In the genomic region with DNA sequence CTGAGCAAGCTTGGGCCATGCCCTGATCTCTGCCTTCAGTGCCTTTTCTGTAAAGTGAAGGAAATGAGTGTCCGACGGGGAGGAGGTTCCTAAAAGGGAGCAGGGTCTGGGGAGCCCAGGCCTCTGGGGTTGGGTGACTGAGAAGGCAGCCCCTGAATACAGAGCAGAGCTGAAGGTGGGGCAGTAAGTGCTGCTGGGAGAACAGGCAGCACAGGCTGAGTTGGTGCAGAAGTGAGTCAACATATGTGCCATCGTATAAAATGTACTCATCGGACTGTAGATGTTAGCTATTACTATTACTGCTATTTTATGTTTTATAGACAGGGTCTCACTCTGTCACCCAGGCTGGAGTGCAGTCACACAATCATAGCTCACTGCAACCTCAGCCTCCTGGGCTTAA, we compare ENCODE assay signal across 26 cellular contexts. TPM values are rescaled to one million over a fixed set of nuclear protein-coding genes. Genes with fewer than 3 reads are reported as not detected.
A peak's percentile ranks its signal among the peaks of the same experiment; 100 is the strongest.
DNase-seq lines count a peak whose midpoint lies in the region; ATAC-seq and TF ChIP-seq lines count a peak whose summit lies in the region.
"Had no signal": no experiment of that assay in that cellular context is flagged by ENCODE, and none has a peak within 500 bp of the region (broad histone marks: within the 10 kb centered on the region; RNA-seq: fewer than 3 reads in every experiment).

No MANE protein-coding gene starts in this region.

- peaks cover 37% of the 10 kb centered on the region for H3K27me3 ChIP-seq in SK-N-SH (ENCODE audit: insufficient read depth)
- H3K27me3 ChIP-seq in IMR-90 (ENCODE audit: control insufficient read depth, insufficient read depth, low read length), result peaks cover 27% of the 10 kb centered on the region
- H3K27me3 ChIP-seq in osteoblast (ENCODE audit: insufficient read depth, low read length), result peaks cover 19% of the 10 kb centered on the region

- dilution Hi-C loops in IMR-90 (cut with HindIII; ENCODE audit: low sequenced_read_pairs, unreplicated experiment), result no loop called here

- H4K20me1 ChIP-seq in SK-N-SH (ENCODE audit: insufficient read depth) (no peaks in the 10 kb centered on the region), IMR-90 (ENCODE audit: insufficient read depth, low read length) (no peaks in the 10 kb centered on the region), osteoblast (ENCODE audit: insufficient read depth, low read length) (no peaks in the 10 kb centered on the region)

- H3K36me3 ChIP-seq in SK-N-SH (replicated peaks in 1 of 2; ENCODE audit: control insufficient read depth in 1 of 2, insufficient read depth in 2 of 2, low read length in 1 of 2) (peaks cover 2 to 8% of the 10 kb centered on the region in 2 experiments), IMR-90 (ENCODE audit: control insufficient read depth, insufficient read depth, low read length) (peaks cover 13% of the 10 kb centered on the region; the same call in 1 of the 2 replicates), osteoblast (ENCODE audit: insufficient read depth, low read length) (peaks cover 4% of the 10 kb centered on the region)

- no peak for TF ChIP-seq POLR2A in IMR-90 (IDR thresholded peaks at IDR 0.05; ENCODE audit: low read depth, low read length)

- no peak overlapping the region for H2AK5ac ChIP-seq in IMR-90 (ENCODE audit: low read depth, low read length)

- intact Hi-C loops in IMR-90 (cut with micrococcal nuclease), result no loop called here
- intact Hi-C loops in dendritic cell treated with granulocyte-macrophage colony-stimulating factor and Interleukin-4, amounts not matched to agents 40 ng/mL and 50 ng/mL, for 4 days (cut with micrococcal nuclease), result loop anchor here (5.0 kb wide), 2 partner anchors 36 to 66 kb away; a partner anchor contains a TSS

- DNase-seq in SK-N-SH, result no peak
- DNase-seq in IMR-90, result no peak
- DNase-seq in osteoblast (ENCODE audit: insufficient read length, low spot score, missing footprints), result peak; percentile 79
- DNase-seq in DMS 273 (lab: John Stamatoyannopoulos, UW; ENCODE audit: unreplicated experiment), result no peak
- DNase-seq in NCI-H2171 (lab: John Stamatoyannopoulos, UW), result no peak
- DNase-seq: activated CD4-positive, alpha-beta memory T cell treated with anti-CD3 and anti-CD28 coated beads for 36 hours; activated gamma-delta T cell treated with Interleukin-2 at 50 U/mL for 16 hours; activated T-cell treated with anti-CD3 and anti-CD28 coated beads for 4 hours; central memory CD4-positive, alpha-beta T cell; NCI-H1417; NCI-H510A treated with DMSO at 0.1 percent for 48 hours; NK-92 treated with Interleukin-12 subunit alpha and Interleukin-12 subunit beta, amount 100 ng/mL, for 24 hours; stimulated activated CD4-positive, alpha-beta T cell treated with anti-CD3 and anti-CD28 coated beads, Interleukin-4, amount 100 ng/mL, for 4 hours; stomach; transverse colon had no signal

- TF ChIP-seq RAD21 in SK-N-SH (IDR thresholded peaks at IDR 0.05; ENCODE audit: low read length) (no peak), IMR-90 (IDR thresholded peaks at IDR 0.05; ENCODE audit: low read length) (no peak)

- POLR2A ChIA-PET in SK-N-SH (lab: Yijun Ruan, JAX) (interaction anchor here (1.5 kb wide), 1 partner anchor 11 kb away, joined by 3 read pairs; no protein-coding TSS in a partner anchor), IMR-90 (lab: Charles Lee; ENCODE audit: unreplicated experiment) (no interaction called here)

- no peak overlapping the region for H3K4me2 ChIP-seq in SK-N-SH
- H3K4me2 ChIP-seq in IMR-90 (ENCODE audit: low read depth, low read length), result no peak overlapping the region
- no peak overlapping the region for H3K4me2 ChIP-seq in osteoblast (ENCODE audit: insufficient read depth, low read length)

- H2BK5ac ChIP-seq in IMR-90 (ENCODE audit: low read depth, low read length, poor library complexity, severe bottlenecking), result no peak overlapping the region

- no peak for TF ChIP-seq EP300 in SK-N-SH (IDR thresholded peaks at IDR 0.05; ENCODE audit: borderline replicate concordance in 1 of 2, low read depth in 1 of 2, low read length in 1 of 2)

- H3K27ac ChIP-seq in SK-N-SH (ENCODE audit: low read depth in 2 of 2, low read length in 1 of 2) (no peak overlapping the region), IMR-90 (ENCODE audit: insufficient read depth, low read length) (no peak overlapping the region), osteoblast (ENCODE audit: low read depth, low read length) (no peak overlapping the region)
- H3K27ac ChIP-seq: 22Rv1, esophagus muscularis mucosa, gastroesophageal sphincter, stomach, transverse colon had no signal

- H3K79me1 ChIP-seq in IMR-90 (ENCODE audit: low read depth in 1 of 2, low read length in 2 of 2), result no peaks in the 10 kb centered on the region

- no peak overlapping the region for H3K4ac ChIP-seq in IMR-90 (ENCODE audit: low read depth, low read length)

- H3K4me1 ChIP-seq in SK-N-SH (ENCODE audit: control insufficient read depth in 1 of 2, insufficient read depth in 2 of 2, low read depth in 1 of 2, low read length in 1 of 2) (no peaks in the 10 kb centered on the region), IMR-90 (ENCODE audit: control insufficient read depth, insufficient read depth, low read length) (no peaks in the 10 kb centered on the region), osteoblast (ENCODE audit: insufficient read depth, low read length) (no peaks in the 10 kb centered on the region)
- H3K4me1 ChIP-seq: transverse colon had no signal

- H3K4me3 Mint-ChIP-seq in dendritic cell treated with granulocyte-macrophage colony-stimulating factor and Interleukin-4, amounts not matched to agents 40 ng/mL and 50 ng/mL, for 4 days, result no peak overlapping the region
- H3K4me3 Mint-ChIP-seq in activated T-helper 17 cell treated with anti-CD3 and anti-CD28 coated beads, Interleukin-2, amount 50 U/mL, for 72 hours, result no peak overlapping the region
- H3K4me3 Mint-ChIP-seq: activated CD4-positive, alpha-beta memory T cell treated with anti-CD3 and anti-CD28 coated beads for 36 hours; T-helper 2 cell treated with Interferon-gamma antibody and Interleukin-4, amounts not matched to agents 5 μg/mL and 100 μg/mL, for 36 hours had no signal

- peak overlapping the region; percentile 87 for H3K27ac Mint-ChIP-seq in dendritic cell treated with granulocyte-macrophage colony-stimulating factor and Interleukin-4, amounts not matched to agents 40 ng/mL and 50 ng/mL, for 4 days
- no peak overlapping the region for H3K27ac Mint-ChIP-seq in activated T-helper 17 cell treated with anti-CD3 and anti-CD28 coated beads, Interleukin-2, amount 50 U/mL, for 72 hours
- H3K27ac Mint-ChIP-seq: activated CD4-positive, alpha-beta memory T cell treated with anti-CD3 and anti-CD28 coated beads for 36 hours; T-helper 2 cell treated with Interferon-gamma antibody and Interleukin-4, amounts not matched to agents 5 μg/mL and 100 μg/mL, for 36 hours had no signal

- H2BK20ac ChIP-seq in IMR-90 (ENCODE audit: low read depth, low read length), result no peak overlapping the region

- TF ChIP-seq CTCF in SK-N-SH (IDR thresholded peaks at IDR 0.05) (no peak), IMR-90 (conservative IDR thresholded peaks at IDR 0.05; ENCODE audit: low read depth, low read length) (no peak), osteoblast (IDR thresholded peaks at IDR 0.05; ENCODE audit: extremely low read depth, low read depth, low read length) (no peak)

- H3K27me3 Mint-ChIP-seq in dendritic cell treated with granulocyte-macrophage colony-stimulating factor and Interleukin-4, amounts not matched to agents 40 ng/mL and 50 ng/mL, for 4 days, result peaks cover 24% of the 10 kb centered on the region
- peaks cover 4% of the 10 kb centered on the region for H3K27me3 Mint-ChIP-seq in activated T-helper 17 cell treated with anti-CD3 and anti-CD28 coated beads, Interleukin-2, amount 50 U/mL, for 72 hours

- no peak overlapping the region for H2BK15ac ChIP-seq in IMR-90 (ENCODE audit: low read depth, low read length)

- CTCF ChIA-PET in SK-N-SH (lab: Yijun Ruan, JAX), result interaction anchor here (1.5 to 4.3 kb wide), 3 partner anchors 8 to 72 kb away, joined by 3 to 38 read pairs (median 4); a partner anchor contains a TSS
- CTCF ChIA-PET in IMR-90 (lab: Yijun Ruan, JAX), result interaction anchor here (1.3 kb wide), 1 partner anchor 14 kb away, joined by 3 read pairs; no protein-coding TSS in a partner anchor

- no peak overlapping the region for H3K18ac ChIP-seq in IMR-90 (ENCODE audit: low read depth, low read length)

- H2AFZ ChIP-seq in SK-N-SH (ENCODE audit: low read depth), result no peak overlapping the region
- H2AFZ ChIP-seq in IMR-90 (replicated peaks; ENCODE audit: low read length, poor library complexity), result no peak overlapping the region
- H2AFZ ChIP-seq in osteoblast (ENCODE audit: low read length), result no peak overlapping the region

- in situ Hi-C loops in IMR-90 (cut with MboI; ENCODE audit: low sequenced_read_pairs), result no loop called here

- peaks cover 44% of the 10 kb centered on the region for H3K36me3 Mint-ChIP-seq in dendritic cell treated with granulocyte-macrophage colony-stimulating factor and Interleukin-4, amounts not matched to agents 40 ng/mL and 50 ng/mL, for 4 days (ENCODE audit: low read depth)
- H3K36me3 Mint-ChIP-seq in activated T-helper 17 cell treated with anti-CD3 and anti-CD28 coated beads, Interleukin-2, amount 50 U/mL, for 72 hours (ENCODE audit: low read depth), result peaks cover 19% of the 10 kb centered on the region

- no peak overlapping the region for H4K8ac ChIP-seq in IMR-90 (ENCODE audit: low read depth in 2 of 2, low read length in 2 of 2)

- ATAC-seq in SK-N-SH treated with all-trans-retinoic acid at 6 μM for 48 hours, result peak; percentile 37
- ATAC-seq in IMR-90 (ENCODE audit: low read depth), result peak; percentile 13
- no peak for ATAC-seq in activated T-helper 17 cell treated with anti-CD3 and anti-CD28 coated beads, Interleukin-2, amount 50 U/mL, for 72 hours (replicated peaks)
- ATAC-seq: gastroesophageal sphincter had no signal

- H3K9me1 ChIP-seq in IMR-90 (ENCODE audit: insufficient read depth, low read length), result no peaks in the 10 kb centered on the region

- BruUV-seq in IMR-90 (replicated peaks; lab: Mats Ljungman, UMichigan), result no TSS peak

- H3K9ac ChIP-seq in SK-N-SH, result no peak overlapping the region
- H3K9ac ChIP-seq in IMR-90 (ENCODE audit: low read depth, low read length), result no peak overlapping the region

- no peak overlapping the region for H2AK9ac ChIP-seq in IMR-90 (replicated peaks; ENCODE audit: low read depth, low read length, poor library complexity)

- no peak overlapping the region for H3K23ac ChIP-seq in IMR-90 (ENCODE audit: low read depth, low read length)

- no peaks in the 10 kb centered on the region for H3F3A ChIP-seq in SK-N-SH (replicated peaks; ENCODE audit: insufficient read depth)

- H3K4me3 ChIP-seq in SK-N-SH (ENCODE audit: low read depth in 2 of 2, low read length in 1 of 2) (no peak overlapping the region), IMR-90 (ENCODE audit: insufficient read depth, low read depth, low read length) (no peak overlapping the region), osteoblast (ENCODE audit: insufficient read depth, low read length) (no peak overlapping the region)
- H3K4me3 ChIP-seq: esophagus muscularis mucosa, gastroesophageal sphincter, lung, stomach, transverse colon had no signal

- H3K79me2 ChIP-seq in SK-N-SH (ENCODE audit: insufficient read depth) (no peaks in the 10 kb centered on the region), osteoblast (ENCODE audit: insufficient read depth, low read length) (no peaks in the 10 kb centered on the region)

- H4K91ac ChIP-seq in IMR-90 (ENCODE audit: insufficient read depth, low read depth, low read length), result no peak overlapping the region

- no peak overlapping the region for H4K5ac ChIP-seq in IMR-90 (ENCODE audit: low read depth, low read length)

- H3K9me3 ChIP-seq in SK-N-SH, result no peaks in the 10 kb centered on the region
- H3K9me3 ChIP-seq in IMR-90 (ENCODE audit: control insufficient read depth, insufficient read depth, low read length), result no peaks in the 10 kb centered on the region
- H3K9me3 ChIP-seq in osteoblast (ENCODE audit: low read depth, low read length), result no peaks in the 10 kb centered on the region
- H3K9me3 ChIP-seq: esophagus muscularis mucosa, gastroesophageal sphincter, stomach, transverse colon had no signal

- no peaks in the 10 kb centered on the region for H3K9me3 Mint-ChIP-seq in dendritic cell treated with granulocyte-macrophage colony-stimulating factor and Interleukin-4, amounts not matched to agents 40 ng/mL and 50 ng/mL, for 4 days
- H3K9me3 Mint-ChIP-seq in activated T-helper 17 cell treated with anti-CD3 and anti-CD28 coated beads, Interleukin-2, amount 50 U/mL, for 72 hours, result no peaks in the 10 kb centered on the region
- H3K9me3 Mint-ChIP-seq: activated CD4-positive, alpha-beta memory T cell treated with anti-CD3 and anti-CD28 coated beads for 36 hours; T-helper 2 cell treated with Interferon-gamma antibody and Interleukin-4, amounts not matched to agents 5 μg/mL and 100 μg/mL, for 36 hours had no signal

- no peaks in the 10 kb centered on the region for H3K9me2 ChIP-seq in SK-N-SH

- H2BK120ac ChIP-seq in IMR-90 (ENCODE audit: low read depth, low read length), result no peak overlapping the region

- H3K14ac ChIP-seq in IMR-90 (replicated peaks; ENCODE audit: low read depth, low read length), result no peak overlapping the region

- no peak overlapping the region for H3K56ac ChIP-seq in IMR-90 (ENCODE audit: extremely low read depth, insufficient read depth, low read length)

- 86% methylated on average over 4 of the region's 4 CpGs for WGBS in SK-N-SH (ENCODE audit: low lambda C conversion rate)
- 50% methylated on average over 2 of the region's 4 CpGs; no CpG with 5 or more reads in 1 of the 2 experiments for WGBS in IMR-90 (ENCODE audit: extremely low coverage in 2 of 2, insufficient read length in 1 of 2), 2 experiments

- H3K4me1 Mint-ChIP-seq in dendritic cell treated with granulocyte-macrophage colony-stimulating factor and Interleukin-4, amounts not matched to agents 40 ng/mL and 50 ng/mL, for 4 days (ENCODE audit: low read depth), result peaks cover 74% of the 10 kb centered on the region
- H3K4me1 Mint-ChIP-seq in activated T-helper 17 cell treated with anti-CD3 and anti-CD28 coated beads, Interleukin-2, amount 50 U/mL, for 72 hours, result no peaks in the 10 kb centered on the region

RNA-seq across cellular contexts. Expression of a gene that starts 1.0 kb away (rescaled TPM):
- polyA plus RNA-seq in SK-N-SH (2012; rRNA removed) (0.13 TPM in 1 of 2 replicates, not detected in the other), IMR-90 (2012; rRNA removed) (not detected in 2 replicates)
- not detected in 2 replicates for polyA plus RNA-seq in SK-N-SH (2012; cell fraction: cytosol; rRNA removed)
- polyA plus RNA-seq in SK-N-SH (2012; cell fraction: nucleus; rRNA removed), result 0.04 and 0.14 TPM in 2 replicates
- total RNA-seq in IMR-90 (2012; rRNA removed) (under 0.01 TPM in 2 replicates), osteoblast (not detected in 2 replicates)
- not detected in 2 replicates for polyA plus RNA-seq in IMR-90 (2012; cell fraction: cytosol; rRNA removed)
- 0.03 and 0.25 TPM in 2 replicates for polyA plus RNA-seq in IMR-90 (2012; cell fraction: nucleus; rRNA removed; ENCODE audit: low replicate concordance)
- total RNA-seq in activated T-helper 17 cell treated with anti-CD3 and anti-CD28 coated beads, Interleukin-2, amount 50 U/mL, for 72 hours, result under 1 TPM; 0.11 to 0.22 TPM
- total RNA-seq: activated CD4-positive, alpha-beta memory T cell treated with anti-CD3 and anti-CD28 coated beads for 36 hours; esophagus muscularis mucosa; gastroesophageal sphincter; M059J; transverse colon had no signal
- polyA plus RNA-seq: keratinocyte had no signal

RNA-seq across cellular contexts. Expression of a gene that starts 10.7 kb away (rescaled TPM):
- polyA plus RNA-seq in SK-N-SH (2012; rRNA removed), result not detected in 2 replicates
- not detected in 2 replicates for polyA plus RNA-seq in SK-N-SH (2012; cell fraction: cytosol; rRNA removed)
- polyA plus RNA-seq in SK-N-SH (2012; cell fraction: nucleus; rRNA removed), result not detected in 2 replicates
- not detected in 2 replicates for total RNA-seq in IMR-90 (2012; rRNA removed)
- not detected in 2 replicates for polyA plus RNA-seq in IMR-90 (2012; rRNA removed)
- polyA plus RNA-seq in IMR-90 (2012; cell fraction: cytosol; rRNA removed), result not detected in 2 replicates
- not detected in 2 replicates for polyA plus RNA-seq in IMR-90 (2012; cell fraction: nucleus; rRNA removed; ENCODE audit: low replicate concordance)
- not detected in 2 replicates for total RNA-seq in osteoblast
- under 1 TPM; 0.24 to 0.50 TPM for total RNA-seq in activated T-helper 17 cell treated with anti-CD3 and anti-CD28 coated beads, Interleukin-2, amount 50 U/mL, for 72 hours
- total RNA-seq: H4, M059J, transverse colon had no signal
- polyA plus RNA-seq: keratinocyte had no signal

RNA-seq across cellular contexts. Expression of a gene that starts 12.5 kb away (rescaled TPM):
- polyA plus RNA-seq in SK-N-SH (2012; rRNA removed) (83.6 and 102 TPM in 2 replicates), IMR-90 (2012; rRNA removed) (65.6 and 82.5 TPM in 2 replicates)
- 51.6 and 78.6 TPM in 2 replicates for polyA plus RNA-seq in SK-N-SH (2012; cell fraction: cytosol; rRNA removed)
- polyA plus RNA-seq in SK-N-SH (2012; cell fraction: nucleus; rRNA removed), result 147 and 156 TPM in 2 replicates
- total RNA-seq in IMR-90 (2012; rRNA removed) (21.3 and 27.5 TPM in 2 replicates), osteoblast (66.2 and 74.0 TPM in 2 replicates)
- 65.8 and 106 TPM in 2 replicates for polyA plus RNA-seq in IMR-90 (2012; cell fraction: cytosol; rRNA removed)
- 185 and 211 TPM in 2 replicates for polyA plus RNA-seq in IMR-90 (2012; cell fraction: nucleus; rRNA removed; ENCODE audit: low replicate concordance)
- 100 to 1,000 TPM; 109 to 121 TPM for total RNA-seq in activated T-helper 17 cell treated with anti-CD3 and anti-CD28 coated beads, Interleukin-2, amount 50 U/mL, for 72 hours

RNA-seq across cellular contexts. Expression of a gene that starts 32.5 kb away (rescaled TPM):
- polyA plus RNA-seq in SK-N-SH (2012; rRNA removed) (0.50 and 0.62 TPM in 2 replicates), IMR-90 (2012; rRNA removed) (0.44 and 0.98 TPM in 2 replicates)
- polyA plus RNA-seq in SK-N-SH (2012; cell fraction: cytosol; rRNA removed), result 0.43 and 0.55 TPM in 2 replicates
- 0.20 and 0.52 TPM in 2 replicates for polyA plus RNA-seq in SK-N-SH (2012; cell fraction: nucleus; rRNA removed)
- total RNA-seq in IMR-90 (2012; rRNA removed) (0.18 and 0.28 TPM in 2 replicates), osteoblast (0.29 and 0.36 TPM in 2 replicates)
- polyA plus RNA-seq in IMR-90 (2012; cell fraction: cytosol; rRNA removed), result 0.94 and 1.4 TPM in 2 replicates
- 0.23 and 0.51 TPM in 2 replicates for polyA plus RNA-seq in IMR-90 (2012; cell fraction: nucleus; rRNA removed; ENCODE audit: low replicate concordance)
- 10 to 100 TPM; 19.1 to 38.0 TPM for total RNA-seq in activated T-helper 17 cell treated with anti-CD3 and anti-CD28 coated beads, Interleukin-2, amount 50 U/mL, for 72 hours

RNA-seq across cellular contexts. Expression of a gene that starts 47.7 kb away (rescaled TPM):
- polyA plus RNA-seq in SK-N-SH (2012; rRNA removed) (0.16 and 0.18 TPM in 2 replicates), IMR-90 (2012; rRNA removed) (0.22 TPM in 2 replicates)
- polyA plus RNA-seq in SK-N-SH (2012; cell fraction: cytosol; rRNA removed), result 0.03 TPM in 1 of 2 replicates, not detected in the other
- 0.34 TPM in 1 of 2 replicates, not detected in the other for polyA plus RNA-seq in SK-N-SH (2012; cell fraction: nucleus; rRNA removed)
- total RNA-seq in IMR-90 (2012; rRNA removed) (0.18 TPM in 1 of 2 replicates, not detected in the other), osteoblast (under 0.01 TPM in 1 of 2 replicates, not detected in the other)
- polyA plus RNA-seq in IMR-90 (2012; cell fraction: cytosol; rRNA removed), result 0.03 TPM in 1 of 2 replicates, not detected in the other
- 0.06 and 0.23 TPM in 2 replicates for polyA plus RNA-seq in IMR-90 (2012; cell fraction: nucleus; rRNA removed; ENCODE audit: low replicate concordance)
- total RNA-seq in activated T-helper 17 cell treated with anti-CD3 and anti-CD28 coated beads, Interleukin-2, amount 50 U/mL, for 72 hours, result 10 to 100 TPM in 1 of 2 donors, 1 to 10 TPM in 1; 5.3 to 11.7 TPM
